In genomic region chr2:150542172-150542571, GRCh38 we compare ENCODE assay signal across 33 cellular contexts.
"Had no signal": no experiment of that assay in that cellular context is flagged by ENCODE, and none has a peak within 500 bp of the region (broad histone marks: within the 10 kb centered on the region; RNA-seq: fewer than 3 reads in every experiment).

No MANE protein-coding gene starts in this region.

- DNase-seq: Karpas-422, Kasumi-1, MG63, MM.1S, MV-4-11, NCI-H1048, NCI-H1092, NCI-H1092 treated with DMSO at 0.1 percent for 48 hours, NCI-H1105, NCI-H1105 treated with DMSO at 0.1 percent for 48 hours, NCI-H1417, NCI-H1417 treated with DMSO at 0.1 percent for 48 hours, NCI-H1436, NCI-H1436 treated with DMSO at 0.1 percent for 48 hours, NCI-H146, NCI-H1694, NCI-H1694 treated with DMSO at 0.1 percent for 48 hours, NCI-H187, NCI-H187 treated with DMSO at 0.1 percent for 48 hours, NCI-H1930, NCI-H2029, NCI-H2029 treated with DMSO at 0.1 percent for 48 hours, NCI-H2081, NCI-H2081 treated with DMSO at 0.1 percent for 48 hours, NCI-H2107, NCI-H2171, NCI-H2171 treated with DMSO at 0.1 percent for 48 hours, NCI-H2227 treated with DMSO at 0.1 percent for 48 hours, NCI-H226, NCI-H345, NCI-H446, NCI-H446 treated with DMSO at 0.1 percent for 48 hours, NCI-H510A had no signal
